20 cellular contexts compared by ENCODE assay signal in the genomic region with DNA sequence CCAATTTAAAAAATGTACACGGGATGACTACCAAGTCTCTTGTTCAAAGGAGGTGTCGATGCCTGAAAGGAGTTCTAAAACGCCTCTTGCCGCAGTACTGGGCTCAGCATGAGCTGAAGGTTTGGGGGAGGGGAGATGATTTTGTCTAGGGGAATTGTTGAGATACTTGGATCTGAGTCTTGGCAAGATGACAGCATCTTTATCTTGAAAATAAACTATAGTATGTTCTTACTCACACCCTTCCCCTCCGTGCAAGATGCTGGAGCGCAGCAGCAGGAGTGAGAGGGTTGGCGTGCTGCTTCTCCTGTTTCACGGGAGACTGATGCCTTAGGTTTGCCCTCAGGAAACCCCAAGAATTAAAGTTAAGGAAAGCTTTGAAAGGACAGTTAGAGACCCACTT. TPM values are rescaled to one million over a fixed set of nuclear protein-coding genes. Genes with fewer than 3 reads are reported as not detected.
DNase-seq lines count a peak whose midpoint lies in the region; ATAC-seq and TF ChIP-seq lines count a peak whose summit lies in the region.
"Had no signal": no experiment of that assay in that cellular context is flagged by ENCODE, and none has a peak within 500 bp of the region (broad histone marks: within the 10 kb centered on the region; RNA-seq: fewer than 3 reads in every experiment).

No MANE protein-coding gene starts in this region.

- ATAC-seq in activated T-cell treated with anti-CD3 and anti-CD28 coated beads, Interleukin-2, amount 50 U/mL, for 72 hours (replicated peaks in 1 of 2), result no peak
- ATAC-seq in upper lobe of left lung (ENCODE audit: low FRiP score in 2 of 2), result no peak
- no peak for ATAC-seq in GM18858 (IDR thresholded peaks at IDR 0.05; ENCODE audit: unreplicated experiment)
- ATAC-seq: A549 had no signal

- H3K4me1 ChIP-seq in mesenchymal stem cell (ENCODE audit: control insufficient read depth, insufficient read depth, low read depth, low read length), result peaks cover 2% of the 10 kb centered on the region
- peaks cover 0 to 13% (median 8%) of the 10 kb centered on the region in 4 donors for H3K4me1 ChIP-seq in upper lobe of left lung

- H3K27ac Mint-ChIP-seq in activated T-cell treated with anti-CD3 and anti-CD28 coated beads, Interleukin-2, amount 50 U/mL, for 24 hours, result peak overlapping the region; percentile 64
- H3K27ac Mint-ChIP-seq in activated T-cell treated with anti-CD3 and anti-CD28 coated beads, Interleukin-2, amount 50 U/mL, for 72 hours, result no peak overlapping the region

- no peak overlapping the region for H2BK15ac ChIP-seq in mesenchymal stem cell (ENCODE audit: low read depth, poor library complexity, severe bottlenecking)

- H2BK120ac ChIP-seq in mesenchymal stem cell (ENCODE audit: low read depth, low read length), result no peak overlapping the region

- H3K9ac ChIP-seq in mesenchymal stem cell (ENCODE audit: low read length), result no peak overlapping the region

- no peak overlapping the region for H3K4ac ChIP-seq in mesenchymal stem cell (ENCODE audit: low read depth in 1 of 2, low read length in 2 of 2)

- H3K79me1 ChIP-seq in mesenchymal stem cell (replicated peaks; ENCODE audit: low read length, poor library complexity, severe bottlenecking), result peaks cover 10% of the 10 kb centered on the region

- peak overlapping the region; percentile 4 for H4K8ac ChIP-seq in mesenchymal stem cell (ENCODE audit: low read length)

- no peak for TF ChIP-seq POLR2A in upper lobe of left lung (IDR thresholded peaks at IDR 0.05)

- H3K4me3 Mint-ChIP-seq in activated T-cell treated with anti-CD3 and anti-CD28 coated beads, Interleukin-2, amount 50 U/mL, for 24 hours, result no peak overlapping the region
- H3K4me3 Mint-ChIP-seq in activated T-cell treated with anti-CD3 and anti-CD28 coated beads, Interleukin-2, amount 50 U/mL, for 72 hours, result no peak overlapping the region

- TF ChIP-seq CTCF in choroid plexus epithelial cell (conservative IDR thresholded peaks at IDR 0.05; ENCODE audit: low read depth, low read length) (no peak), upper lobe of left lung (IDR thresholded peaks at IDR 0.05) (no peak), GM20000 (IDR thresholded peaks at IDR 0.05; ENCODE audit: extremely low read depth, missing control alignments) (no peak)

- H3K36me3 ChIP-seq in mesenchymal stem cell (ENCODE audit: control insufficient read depth in 1 of 2, insufficient read depth in 2 of 2, low read depth in 1 of 2, low read length in 2 of 2) (peaks cover 53 to 72% of the 10 kb centered on the region in 2 experiments), upper lobe of left lung (peaks cover 7 to 56% (median 40%) of the 10 kb centered on the region in 4 donors)

- H3K27me3 ChIP-seq in mesenchymal stem cell (ENCODE audit: control insufficient read depth in 1 of 2, insufficient read depth in 1 of 2, low read length in 2 of 2), result no peaks in the 10 kb centered on the region
- no peaks in the 10 kb centered on the region for H3K27me3 ChIP-seq in upper lobe of left lung
- H3K27me3 ChIP-seq: esophagus muscularis mucosa had no signal

- H2BK5ac ChIP-seq in mesenchymal stem cell (ENCODE audit: low read depth, low read length, poor library complexity, severe bottlenecking), result no peak overlapping the region

- H3K18ac ChIP-seq in mesenchymal stem cell (ENCODE audit: low read depth in 1 of 2, low read length in 2 of 2), result no peak overlapping the region

- 95% methylated on average over 8 of the region's 8 CpGs for WGBS in mesenchymal stem cell
- WGBS in upper lobe of left lung, 2 donors, result 64 to 75% methylated on average over 8 of the region's 8 CpGs

- H3K27ac ChIP-seq in mesenchymal stem cell (ENCODE audit: low read length, poor library complexity, severe bottlenecking), result no peak overlapping the region
- peak overlapping the region in 1 of 4 donors; percentile 84 for H3K27ac ChIP-seq in upper lobe of left lung
- H3K27ac ChIP-seq: C4-2B, esophagus muscularis mucosa had no signal

- H3K4me1 Mint-ChIP-seq in activated T-cell treated with anti-CD3 and anti-CD28 coated beads, Interleukin-2, amount 50 U/mL, for 24 hours (ENCODE audit: low read depth), result peaks cover 14% of the 10 kb centered on the region
- H3K4me1 Mint-ChIP-seq in activated T-cell treated with anti-CD3 and anti-CD28 coated beads, Interleukin-2, amount 50 U/mL, for 72 hours (ENCODE audit: low read depth), result peaks cover 9% of the 10 kb centered on the region

- H2AK5ac ChIP-seq in mesenchymal stem cell (ENCODE audit: low read length, severe bottlenecking), result no peak overlapping the region

- H3K14ac ChIP-seq in mesenchymal stem cell (ENCODE audit: low read length in 2 of 2), result no peak overlapping the region

- H4K91ac ChIP-seq in mesenchymal stem cell (ENCODE audit: low read length), result no peak overlapping the region

- H3K27me3 Mint-ChIP-seq in activated T-cell treated with anti-CD3 and anti-CD28 coated beads, Interleukin-2, amount 50 U/mL, for 24 hours, result no peaks in the 10 kb centered on the region
- H3K27me3 Mint-ChIP-seq in activated T-cell treated with anti-CD3 and anti-CD28 coated beads, Interleukin-2, amount 50 U/mL, for 72 hours (ENCODE audit: low read depth), result no peaks in the 10 kb centered on the region

- no peak for DNase-seq in activated T-cell treated with anti-CD3 and anti-CD28 coated beads, Interleukin-2, amount 50 U/mL, for 24 hours
- no peak for DNase-seq in activated T-cell treated with anti-CD3 and anti-CD28 coated beads, Interleukin-2, amount 50 U/mL, for 72 hours
- DNase-seq in choroid plexus epithelial cell (ENCODE audit: low read depth), result peak; percentile 97
- DNase-seq in mesenchymal stem cell, result peak; percentile 17
- no peak for DNase-seq in upper lobe of left lung
- no peak for DNase-seq in GM20000 (ENCODE audit: low spot score)
- DNase-seq in occipital lobe (lab: John Stamatoyannopoulos, UW), result no peak
- DNase-seq: activated CD4-positive, alpha-beta T cell treated with anti-CD3 and anti-CD28 coated beads, Interleukin-2, amount 50 U/mL, for 4 hours; amniotic stem cell; cerebellar nuclear complex; DMS 273 treated with DMSO at 0.1 percent for 48 hours; effector CD8-positive, alpha-beta T cell; GF-D8; left ventricle myocardium superior; NCI-H1417 treated with DMSO at 0.1 percent for 48 hours; SHP77 treated with DMSO at 0.1 percent for 48 hours had no signal

- TF ChIP-seq EP300 in upper lobe of left lung (IDR thresholded peaks at IDR 0.05), result no peak

- no peak overlapping the region for H3K4me3 ChIP-seq in choroid plexus epithelial cell (ENCODE audit: low read depth, low read length)
- H3K4me3 ChIP-seq in mesenchymal stem cell (ENCODE audit: insufficient read depth in 1 of 2, low read depth in 1 of 2, low read length in 2 of 2), result no peak overlapping the region
- H3K4me3 ChIP-seq in upper lobe of left lung, result peak overlapping the region in 3 of 4 donors; percentile 22 to 44 (median 38)
- H3K4me3 ChIP-seq: A549 had no signal

- H3K4me2 ChIP-seq in mesenchymal stem cell (ENCODE audit: low read length, poor library complexity, severe bottlenecking), result no peak overlapping the region
- H3K4me2 ChIP-seq: A549 had no signal

- no peaks in the 10 kb centered on the region for H3K9me3 Mint-ChIP-seq in activated T-cell treated with anti-CD3 and anti-CD28 coated beads, Interleukin-2, amount 50 U/mL, for 24 hours
- no peaks in the 10 kb centered on the region for H3K9me3 Mint-ChIP-seq in activated T-cell treated with anti-CD3 and anti-CD28 coated beads, Interleukin-2, amount 50 U/mL, for 72 hours

- H2AFZ ChIP-seq in mesenchymal stem cell (ENCODE audit: low read depth, low read length), result no peak overlapping the region

- H3K23ac ChIP-seq in mesenchymal stem cell (ENCODE audit: low read length in 2 of 2), result no peak overlapping the region

- H2BK12ac ChIP-seq in mesenchymal stem cell (ENCODE audit: low read length in 2 of 2), result no peak overlapping the region

- H3K36me3 Mint-ChIP-seq in activated T-cell treated with anti-CD3 and anti-CD28 coated beads, Interleukin-2, amount 50 U/mL, for 24 hours (ENCODE audit: low read depth), result peaks cover 92% of the 10 kb centered on the region
- H3K36me3 Mint-ChIP-seq in activated T-cell treated with anti-CD3 and anti-CD28 coated beads, Interleukin-2, amount 50 U/mL, for 72 hours (ENCODE audit: insufficient read depth in 2 of 2), result peaks cover 0 to 17% of the 10 kb centered on the region in 2 donors

- H3K9me3 ChIP-seq in mesenchymal stem cell (ENCODE audit: control insufficient read depth, low read length), result no peaks in the 10 kb centered on the region
- H3K9me3 ChIP-seq in upper lobe of left lung, result no peaks in the 10 kb centered on the region
- H3K9me3 ChIP-seq: A549, esophagus muscularis mucosa had no signal

RNA-seq across cellular contexts. Expression of a gene that starts 47.3 kb away (rescaled TPM):
- 10 to 100 TPM; 38.0 to 42.3 TPM for total RNA-seq in activated T-cell treated with anti-CD3 and anti-CD28 coated beads, Interleukin-2, amount 50 U/mL, for 72 hours
- polyA plus RNA-seq in mesenchymal stem cell (2013, experiment 1 of 2), result 0.72 TPM
- polyA plus RNA-seq in mesenchymal stem cell (2013, experiment 2 of 2), result 0.75 TPM
- 10 to 100 TPM in 2 of 6 donors, 1 to 10 TPM in 4; 4.5 to 19.1 (median 9.3) TPM for total RNA-seq in upper lobe of left lung
- 1.7 TPM for total RNA-seq in occipital lobe

Comparison
In these comparisons a context has a peak if more than half of its experiments do, and no peak if none do; other contexts are left out.
1. DNase-seq: peak in choroid plexus epithelial cell (single experiment) and mesenchymal stem cell (single experiment); none in activated T-cell treated with anti-CD3 and anti-CD28 coated beads, Interleukin-2, amount 50 U/mL, for 24 hours (single experiment), activated T-cell treated with anti-CD3 and anti-CD28 coated beads, Interleukin-2, amount 50 U/mL, for 72 hours (0 of 2), upper lobe of left lung (0 of 2), GM20000 (single experiment) and occipital lobe (single experiment).
2. H3K4me3 ChIP-seq: peak in upper lobe of left lung (3 of 4); none in choroid plexus epithelial cell (single experiment) and mesenchymal stem cell (0 of 2).